ENCODE assay signal across 10 cellular contexts in the genomic region with DNA sequence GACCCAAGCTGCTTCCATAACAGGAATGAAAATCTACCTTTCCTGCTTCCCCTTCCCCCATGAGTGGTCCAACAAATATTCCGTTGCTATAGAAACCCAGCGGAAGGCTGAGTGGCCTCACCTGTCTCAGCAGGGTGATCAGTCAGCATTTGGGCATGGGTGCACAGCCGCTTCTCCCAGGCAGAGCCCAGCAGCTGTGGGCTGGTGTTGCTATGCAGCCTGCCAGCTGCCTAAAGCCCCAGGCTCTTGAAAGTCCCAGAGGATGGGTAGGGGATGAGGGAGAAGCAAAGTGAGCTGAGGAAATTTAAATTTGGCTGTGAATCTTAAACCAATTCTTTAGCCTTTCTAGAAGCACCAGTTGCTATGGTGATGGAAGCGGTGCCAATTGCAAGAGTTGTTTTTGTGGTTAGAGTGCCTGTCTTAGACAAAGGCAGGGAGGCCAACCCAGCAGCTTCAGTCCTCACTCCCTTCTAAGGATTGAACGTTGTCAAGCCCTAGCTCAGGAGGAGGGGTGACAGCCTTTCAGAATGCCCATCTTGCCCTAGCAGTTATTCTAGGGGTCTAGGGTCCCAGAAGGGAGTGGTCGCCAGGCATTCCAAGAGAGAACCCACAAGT.
DNase-seq lines count a peak whose midpoint lies in the region; TF ChIP-seq lines count a peak whose summit lies in the region.
"Had no signal": no experiment of that assay in that cellular context is flagged by ENCODE, and none has a peak within 500 bp of the region (broad histone marks: within the 10 kb centered on the region; RNA-seq: fewer than 3 reads in every experiment).

No MANE protein-coding gene starts in this region.

- H3K27me3 ChIP-seq in SJSA1 (replicated peaks): peaks cover 26% of the 10 kb centered on the region
- peaks cover 0 to 13% (median 0%) of the 10 kb centered on the region in 3 donors for H3K27me3 ChIP-seq in stomach

- H3K4me1 ChIP-seq in SJSA1 (replicated peaks): peaks cover 6% of the 10 kb centered on the region; the same call in 1 of the 2 replicates
- H3K4me1 ChIP-seq in stomach: peaks cover 0 to 44% (median 16%) of the 10 kb centered on the region in 4 donors
- H3K4me1 ChIP-seq: A549 had no signal

- no peak overlapping the region for H3K4me3 ChIP-seq in SJSA1
- no peak overlapping the region for H3K4me3 ChIP-seq in fibroblast of mammary gland (ENCODE audit: control insufficient read depth, low read depth, low read length)
- no peak overlapping the region for H3K4me3 ChIP-seq in stomach
- H3K4me3 ChIP-seq: A549 had no signal

- 74 to 86% (median 78%) methylated on average over 6 of the region's 6 CpGs for WGBS in stomach, 5 donors

- H3K27ac ChIP-seq in SJSA1 (no peak overlapping the region), stomach (peak overlapping the region in 4 of 5 donors; percentile 67 to 87 (median 80))
- H3K27ac ChIP-seq: A549 had no signal

- intact Hi-C loops in stomach (cut with DNase I; ENCODE audit: low total_unique reads): no loop called here

- no peaks in the 10 kb centered on the region for H3K36me3 ChIP-seq in SJSA1
- H3K36me3 ChIP-seq in stomach: no peaks in the 10 kb centered on the region

- peak; percentile 78 for DNase-seq in NCI-H2196 (lab: John Stamatoyannopoulos, UW; ENCODE audit: unreplicated experiment)
- DNase-seq in NCI-H2196 treated with DMSO at 0.1 percent for 48 hours (lab: John Stamatoyannopoulos, UW; ENCODE audit: unreplicated experiment): no peak
- DNase-seq in SJSA1 (ENCODE audit: low read depth in 1 of 2, low spot score in 2 of 2): peak; percentile 41 to 59
- DNase-seq in fibroblast of mammary gland (ENCODE audit: low read depth): peak; percentile 8
- no peak for DNase-seq in stomach
- no peak for DNase-seq in activated gamma-delta T cell (lab: John Stamatoyannopoulos, UW)
- no peak for DNase-seq in NCI-H1930 (lab: John Stamatoyannopoulos, UW)
- DNase-seq in CD1c-positive myeloid dendritic cell (ENCODE audit: extremely low spot score): no peak
- DNase-seq: kidney glomerular epithelial cell had no signal

- H3K9me3 ChIP-seq in SJSA1 (replicated peaks) (no peaks in the 10 kb centered on the region), stomach (no peaks in the 10 kb centered on the region)
- H3K9me3 ChIP-seq: A549 had no signal

- no peak for TF ChIP-seq POLR2A in stomach (IDR thresholded peaks at IDR 0.05)

- TF ChIP-seq EP300 in stomach (IDR thresholded peaks at IDR 0.05): no peak

- TF ChIP-seq CTCF in fibroblast of mammary gland (conservative IDR thresholded peaks at IDR 0.05; ENCODE audit: control insufficient read depth, insufficient read depth, low read depth, low read length): no peak
- TF ChIP-seq CTCF in stomach (IDR thresholded peaks at IDR 0.05): no peak

Comparison
In these comparisons a context has a peak if more than half of its experiments do, and no peak if none do; other contexts are left out.
1. DNase-seq: peak in NCI-H2196 (single experiment), SJSA1 (2 of 2) and fibroblast of mammary gland (single experiment); none in NCI-H2196 treated with DMSO at 0.1 percent for 48 hours (single experiment), stomach (single experiment), activated gamma-delta T cell (single experiment), NCI-H1930 (0 of 2) and CD1c-positive myeloid dendritic cell (single experiment).